ENCODE assay signal across 8 cellular contexts in genomic region chr3:187744169-187745151, GRCh38. TPM values are rescaled to one million over a fixed set of nuclear protein-coding genes. Genes with fewer than 3 reads are reported as not detected.
DNase-seq lines count a peak whose midpoint lies in the region; ATAC-seq, FAIRE-seq and TF ChIP-seq lines count a peak whose summit lies in the region.

No MANE protein-coding gene starts in this region.

- TF ChIP-seq CTCF in 22Rv1 (IDR thresholded peaks at IDR 0.05): no peak
- TF ChIP-seq CTCF in RWPE2 (IDR thresholded peaks at IDR 0.05; ENCODE audit: poor library complexity, severe bottlenecking): no peak
- TF ChIP-seq CTCF in adrenal gland (IDR thresholded peaks at IDR 0.05): no peak
- no peak for TF ChIP-seq CTCF in heart right ventricle (IDR thresholded peaks at IDR 0.05)
- TF ChIP-seq CTCF in parathyroid adenoma (IDR thresholded peaks at IDR 0.05): no peak

- FAIRE-seq in H54 (lab: Jason Lieb, UNC): no peak

- WGBS in adrenal gland, 4 donors: 0 to 1% (median 0%) methylated on average over 48 to 55 of the region's 55 CpGs
- 0% methylated on average over 55 of the region's 55 CpGs for WGBS in heart right ventricle, 2 donors

- intact Hi-C loops in adrenal gland (cut with DNase I) (loop anchor here (5.0 to 10.0 kb wide), 4 partner anchors 293 to 1213 kb away; no protein-coding TSS in a partner anchor), heart right ventricle (cut with DNase I) (loop anchor here (1.0 to 10.0 kb wide), 29 partner anchors 203 to 1403 kb away; partner anchors contain the start of gene LPP (in 7 of the 10))

- peaks cover 18% of the 10 kb centered on the region for H3K4me1 ChIP-seq in RWPE2 (ENCODE audit: insufficient read depth, poor library complexity, severe bottlenecking)
- peaks cover 26 to 30% of the 10 kb centered on the region in 2 donors for H3K4me1 ChIP-seq in adrenal gland (replicated peaks in 1 of 2)
- H3K4me1 ChIP-seq in heart right ventricle: peaks cover 5 to 50% (median 24%) of the 10 kb centered on the region in 9 donors
- H3K4me1 ChIP-seq in parathyroid adenoma: peaks cover 22% of the 10 kb centered on the region

- H3K4me3 ChIP-seq in RWPE2 (ENCODE audit: severe bottlenecking): peak overlapping the region; percentile 48
- peak overlapping the region; percentile 73 to 99 (median 82) for H3K4me3 ChIP-seq in adrenal gland
- H3K4me3 ChIP-seq in heart right ventricle: peak overlapping the region; percentile 60 to 95 (median 74)
- H3K4me3 ChIP-seq in parathyroid adenoma (ENCODE audit: low read depth, low read length): peak overlapping the region; percentile 95

- H3K27me3 ChIP-seq in RWPE2 (ENCODE audit: insufficient read depth, poor library complexity, severe bottlenecking) (no peaks in the 10 kb centered on the region), adrenal gland (no peaks in the 10 kb centered on the region), heart right ventricle (no peaks in the 10 kb centered on the region), parathyroid adenoma (ENCODE audit: control insufficient read depth, insufficient read depth, low read length) (no peaks in the 10 kb centered on the region)

- no peaks in the 10 kb centered on the region for H3K36me3 ChIP-seq in RWPE2 (ENCODE audit: low read depth)
- H3K36me3 ChIP-seq in adrenal gland (replicated peaks in 1 of 2): no peaks in the 10 kb centered on the region
- no peaks in the 10 kb centered on the region for H3K36me3 ChIP-seq in heart right ventricle
- no peaks in the 10 kb centered on the region for H3K36me3 ChIP-seq in parathyroid adenoma (ENCODE audit: control insufficient read depth, insufficient read depth, low read length)

- H3K9me3 ChIP-seq in RWPE2 (ENCODE audit: severe bottlenecking): no peaks in the 10 kb centered on the region
- no peaks in the 10 kb centered on the region for H3K9me3 ChIP-seq in adrenal gland (replicated peaks in 1 of 3)
- no peaks in the 10 kb centered on the region for H3K9me3 ChIP-seq in heart right ventricle
- H3K9me3 ChIP-seq in parathyroid adenoma (ENCODE audit: control insufficient read depth, low read length): no peaks in the 10 kb centered on the region

- H2AFZ ChIP-seq in parathyroid adenoma: peak overlapping the region; percentile 96

- peak overlapping the region; percentile 97 for H3K27ac ChIP-seq in 22Rv1
- H3K27ac ChIP-seq in RWPE2 (ENCODE audit: poor library complexity, severe bottlenecking): peak overlapping the region; percentile 74
- H3K27ac ChIP-seq in adrenal gland: peak overlapping the region; percentile 98 to 100 (median 99)
- peak overlapping the region; percentile 85 to 100 (median 99) for H3K27ac ChIP-seq in heart right ventricle
- H3K27ac ChIP-seq in parathyroid adenoma: peak overlapping the region; percentile 100

- ATAC-seq in RWPE2 (ENCODE audit: low read depth) (0 out of 3 replicates have a peak, but pooled peaks have one; percentile 11), heart right ventricle (peak in 7 of 8 donors; percentile 29 to 45 (median 38)), HG03442 (IDR thresholded peaks at IDR 0.05; ENCODE audit: unreplicated experiment) (no peak)

- H3K79me2 ChIP-seq in parathyroid adenoma: peaks cover 14% of the 10 kb centered on the region

- DNase-seq in HCEC 1CT (peak; percentile 40), RWPE2 (ENCODE audit: low spot score) (no peak), adrenal gland (peak; percentile 58 to 82 (median 71)), heart right ventricle (peak; percentile 55 to 70), H54 (ENCODE audit: insufficient read length, low spot score) (no peak)

- H3K9ac ChIP-seq in parathyroid adenoma: peak overlapping the region; percentile 96

- TF ChIP-seq POLR2A in adrenal gland (IDR thresholded peaks at IDR 0.05): peak in 1 of 2 donors; percentile 56
- no peak for TF ChIP-seq POLR2A in H54 (IDR thresholded peaks at IDR 0.05; ENCODE audit: low read depth, low read length)

- H3K4me2 ChIP-seq in parathyroid adenoma (ENCODE audit: low read length): peak overlapping the region; percentile 89

RNA-seq across cellular contexts. Expression of gene BCL6, which starts 0.8 kb away (rescaled TPM):
- total RNA-seq in adrenal gland (100 to 1,000 TPM in 4 of 8 donors, 10 to 100 TPM in 4; 28.7 to 131 (median 102) TPM), heart right ventricle (100 to 1,000 TPM in 2 of 10 donors, 10 to 100 TPM in 8; 27.9 to 154 (median 51.7) TPM)
- polyA plus RNA-seq in adrenal gland (10 to 100 TPM; 34.5 to 88.3 (median 71.3) TPM), heart right ventricle (10 to 100 TPM; 33.9 to 52.2 TPM)

RNA-seq across cellular contexts. Expression of gene RTP2, which starts 42.1 kb away (rescaled TPM):
- total RNA-seq in adrenal gland: under 1 TPM in 1 of 8 donors, not detected in 7; 0.28 TPM
- not detected for polyA plus RNA-seq in adrenal gland
- total RNA-seq in heart right ventricle: not detected
- polyA plus RNA-seq in heart right ventricle: not detected

Comparison
In these comparisons a context has a peak if more than half of its experiments do, and no peak if none do; other contexts are left out.
1. DNase-seq: peak in HCEC 1CT (single experiment), adrenal gland (7 of 7) and heart right ventricle (2 of 2); none in RWPE2 (single experiment) and H54 (single experiment).
2. Peak in every context shown above with its lines, with median percentiles within 50 percentile points of each other: H3K27ac ChIP-seq and H3K4me3 ChIP-seq.